Comparison of ENCODE assay signal across 12 cellular contexts in genomic region chr4:158008551-158009218, GRCh38.
DNase-seq lines count a peak whose midpoint lies in the region; ATAC-seq and TF ChIP-seq lines count a peak whose summit lies in the region.
"Had no signal": no experiment of that assay in that cellular context is flagged by ENCODE, and none has a peak within 500 bp of the region (broad histone marks: within the 10 kb centered on the region; RNA-seq: fewer than 3 reads in every experiment).

No MANE protein-coding gene starts in this region.

- H3K36me3 Mint-ChIP-seq in dendritic cell treated with granulocyte-macrophage colony-stimulating factor and Interleukin-4, amounts not matched to agents 40 ng/mL and 50 ng/mL, for 4 days (ENCODE audit: low read depth), result peaks cover 14% of the 10 kb centered on the region

- H3K27ac ChIP-seq in skeletal muscle tissue (ENCODE audit: low read depth, low read length), result peak overlapping the region; percentile 45

- no peaks in the 10 kb centered on the region for H3K27me3 Mint-ChIP-seq in dendritic cell treated with granulocyte-macrophage colony-stimulating factor and Interleukin-4, amounts not matched to agents 40 ng/mL and 50 ng/mL, for 4 days

- 73 to 80% methylated on average over 6 of the region's 6 CpGs for WGBS in lower leg skin, 2 donors

- H3K4me3 ChIP-seq in MG63 (no peak overlapping the region), skeletal muscle tissue (ENCODE audit: low read length in 3 of 3) (no peak overlapping the region), lower leg skin (ENCODE audit: low read depth, poor library complexity, severe bottlenecking) (no peak overlapping the region)

- intact Hi-C loops in dendritic cell treated with granulocyte-macrophage colony-stimulating factor and Interleukin-4, amounts not matched to agents 40 ng/mL and 50 ng/mL, for 4 days (cut with micrococcal nuclease), result no loop called here
- intact Hi-C loops in lower leg skin (cut with DNase I; ENCODE audit: low total_unique reads), result no loop called here

- peaks cover 9% of the 10 kb centered on the region for H3K9me3 Mint-ChIP-seq in dendritic cell treated with granulocyte-macrophage colony-stimulating factor and Interleukin-4, amounts not matched to agents 40 ng/mL and 50 ng/mL, for 4 days
- H3K9me3 Mint-ChIP-seq: stimulated activated naive CD8-positive, alpha-beta T cell treated with anti-CD3 and anti-CD28 coated beads, Interleukin-15, amount 100 ng/mL, for 72 hours had no signal

- H3K27me3 ChIP-seq in MG63, result no peaks in the 10 kb centered on the region
- H3K27me3 ChIP-seq in skeletal muscle tissue (ENCODE audit: control insufficient read depth in 3 of 3, insufficient read depth in 3 of 3, low read length in 3 of 3), result no peaks in the 10 kb centered on the region

- no peak overlapping the region for H3K4me3 Mint-ChIP-seq in dendritic cell treated with granulocyte-macrophage colony-stimulating factor and Interleukin-4, amounts not matched to agents 40 ng/mL and 50 ng/mL, for 4 days
- H3K4me3 Mint-ChIP-seq: stimulated activated naive CD8-positive, alpha-beta T cell treated with anti-CD3 and anti-CD28 coated beads, Interleukin-15, amount 100 ng/mL, for 72 hours had no signal

- H3K36me3 ChIP-seq in MG63, result no peaks in the 10 kb centered on the region
- no peaks in the 10 kb centered on the region for H3K36me3 ChIP-seq in skeletal muscle tissue (ENCODE audit: control insufficient read depth in 3 of 3, insufficient read depth in 3 of 3, low read length in 3 of 3)

- TF ChIP-seq POLR2A in lower leg skin (IDR thresholded peaks at IDR 0.05), result no peak

- peak overlapping the region; percentile 40 for H3K27ac Mint-ChIP-seq in dendritic cell treated with granulocyte-macrophage colony-stimulating factor and Interleukin-4, amounts not matched to agents 40 ng/mL and 50 ng/mL, for 4 days
- H3K27ac Mint-ChIP-seq: stimulated activated naive CD8-positive, alpha-beta T cell treated with anti-CD3 and anti-CD28 coated beads, Interleukin-15, amount 100 ng/mL, for 72 hours had no signal

- H3K4me1 ChIP-seq in skeletal muscle tissue (ENCODE audit: control insufficient read depth in 3 of 3, insufficient read depth in 3 of 3, low read length in 3 of 3), result peaks cover 0 to 5% (median 3%) of the 10 kb centered on the region in 3 donors

- peaks cover 59% of the 10 kb centered on the region for H3K4me1 Mint-ChIP-seq in dendritic cell treated with granulocyte-macrophage colony-stimulating factor and Interleukin-4, amounts not matched to agents 40 ng/mL and 50 ng/mL, for 4 days (ENCODE audit: low read depth)
- H3K4me1 Mint-ChIP-seq: stimulated activated naive CD8-positive, alpha-beta T cell treated with anti-CD3 and anti-CD28 coated beads, Interleukin-15, amount 100 ng/mL, for 72 hours had no signal

- no peak for TF ChIP-seq CTCF in lower leg skin (IDR thresholded peaks at IDR 0.05)

- DNase-seq in MG63 (peak; percentile 88), kidney tubule cell (ENCODE audit: low spot score) (peak; percentile 50), NCI-H1930 (lab: John Stamatoyannopoulos, UW) (no peak), lower leg skin (ENCODE audit: low spot score in 2 of 2) (no peak)
- DNase-seq: amniotic stem cell; NCI-H1417 treated with DMSO at 0.1 percent for 48 hours; NCI-H526 treated with DMSO at 0.1 percent for 48 hours; stimulated activated naive CD8-positive, alpha-beta T cell treated with anti-CD3 and anti-CD28 coated beads, Interleukin-15, amount 100 ng/mL, for 72 hours had no signal

- H3K9me3 ChIP-seq in MG63 (peaks cover 4% of the 10 kb centered on the region), skeletal muscle tissue (ENCODE audit: control insufficient read depth in 3 of 3, low read length in 3 of 3) (no peaks in the 10 kb centered on the region)

- no peak overlapping the region for H3K9ac ChIP-seq in skeletal muscle tissue (ENCODE audit: low read depth in 1 of 3, low read length in 3 of 3)

- no peak for ATAC-seq in GM19328 (IDR thresholded peaks at IDR 0.05; ENCODE audit: unreplicated experiment)
- ATAC-seq in GM19467 (IDR thresholded peaks at IDR 0.05; ENCODE audit: unreplicated experiment), result no peak
- ATAC-seq: stimulated activated naive CD8-positive, alpha-beta T cell treated with anti-CD3 and anti-CD28 coated beads, Interleukin-15, amount 100 ng/mL, for 72 hours had no signal

Comparison
In these comparisons a context has a peak if more than half of its experiments do, and no peak if none do; other contexts are left out.
1. DNase-seq: peak in MG63 (single experiment) and kidney tubule cell (single experiment); none in NCI-H1930 (0 of 2) and lower leg skin (0 of 2).